ENCODE assay signal across 19 cellular contexts in genomic region chr1:26338670-26339069, GRCh38. TPM values are rescaled to one million over a fixed set of nuclear protein-coding genes. Genes with fewer than 3 reads are reported as not detected.
DNase-seq lines count a peak whose midpoint lies in the region; TF ChIP-seq lines count a peak whose summit lies in the region.
"Had no signal": no experiment of that assay in that cellular context is flagged by ENCODE, and none has a peak within 500 bp of the region (broad histone marks: within the 10 kb centered on the region; RNA-seq: fewer than 3 reads in every experiment).

No MANE protein-coding gene starts in this region.

- H3K36me3 Mint-ChIP-seq in IgD-negative memory B cell (no peaks in the 10 kb centered on the region), brain (no peaks in the 10 kb centered on the region), neural crest cell (ENCODE audit: low read depth) (no peaks in the 10 kb centered on the region)

- H3K4me3 Mint-ChIP-seq in IgD-negative memory B cell = peak overlapping the region in 1 of 4 donors; percentile 88
- peak overlapping the region in 3 of 5 experiments; percentile 3 to 53 (median 21) for H3K4me3 Mint-ChIP-seq in brain
- peak overlapping the region; percentile 67 for H3K4me3 Mint-ChIP-seq in neural crest cell

- H3K9me3 Mint-ChIP-seq in IgD-negative memory B cell (no peaks in the 10 kb centered on the region), brain (no peaks in the 10 kb centered on the region), neural crest cell (no peaks in the 10 kb centered on the region)

- H3K27me3 Mint-ChIP-seq in IgD-negative memory B cell (peaks cover 1% of the 10 kb centered on the region), brain (peaks cover 40% of the 10 kb centered on the region), neural crest cell (ENCODE audit: low read depth) (peaks cover 16% of the 10 kb centered on the region)

- TF ChIP-seq CTCF in brain (conservative IDR thresholded peaks at IDR 0.05) (no peak), neural crest cell (conservative IDR thresholded peaks at IDR 0.05) (no peak)

- DNase-seq in NCI-H2107 treated with DMSO at 0.1 percent for 48 hours (lab: John Stamatoyannopoulos, UW; ENCODE audit: unreplicated experiment) = peak; percentile 29
- no peak for DNase-seq in NCI-H2107 (lab: John Stamatoyannopoulos, UW)
- no peak for DNase-seq in neural crest cell (ENCODE audit: low read depth, low spot score)
- no peak for DNase-seq in hypothalamus (lab: John Stamatoyannopoulos, UW)
- no peak for DNase-seq in kidney glomerular epithelial cell (lab: John Stamatoyannopoulos, UW)
- DNase-seq in NCI-H446 treated with DMSO at 0.1 percent for 48 hours (lab: John Stamatoyannopoulos, UW) = no peak
- DNase-seq: ACHN; KG1; NCI-H1092 treated with DMSO at 0.1 percent for 48 hours; NCI-H2029 treated with DMSO at 0.1 percent for 48 hours; NCI-H2227 treated with DMSO at 0.1 percent for 48 hours; NCI-H510A treated with DMSO at 0.1 percent for 48 hours; NCI-H774; NK-92 treated with Interleukin-12 subunit alpha and Interleukin-12 subunit beta, amount 100 ng/mL, for 24 hours had no signal

- H3K4me1 Mint-ChIP-seq in IgD-negative memory B cell (peaks cover 0 to 8% (median 5%) of the 10 kb centered on the region in 3 donors), brain (peaks cover 17% of the 10 kb centered on the region), neural crest cell (peaks cover 25% of the 10 kb centered on the region)

- H3K27ac Mint-ChIP-seq in IgD-negative memory B cell = peak overlapping the region in 2 of 3 donors; percentile 43 to 59
- H3K27ac Mint-ChIP-seq in brain = no peak overlapping the region
- H3K27ac Mint-ChIP-seq in neural crest cell (ENCODE audit: unreplicated experiment) = no peak overlapping the region

RNA-seq across cellular contexts. Expression of gene CRYBG2, which starts 15.3 kb away (rescaled TPM):
- polyA plus RNA-seq in IgD-negative memory B cell (3.1 TPM), brain (ENCODE audit: insufficient read depth, low read depth, low replicate concordance) (3.6 TPM)
- total RNA-seq in neural crest cell = 3.8 and 6.3 TPM in 2 replicates
- total RNA-seq: SJCRH30 had no signal

RNA-seq across cellular contexts. Expression of gene CD52, which starts 20.9 kb away (rescaled TPM):
- polyA plus RNA-seq in IgD-negative memory B cell (10,525 TPM), brain (ENCODE audit: insufficient read depth, low read depth, low replicate concordance) (3.6 TPM)
- total RNA-seq in neural crest cell = not detected in 2 replicates
- total RNA-seq: HepG2, SJCRH30 had no signal

RNA-seq across cellular contexts. Expression of gene UBXN11, which starts 32.2 kb away (rescaled TPM):
- polyA plus RNA-seq in IgD-negative memory B cell (11.2 TPM), brain (ENCODE audit: insufficient read depth, low read depth, low replicate concordance) (31.6 TPM)
- total RNA-seq in neural crest cell = 33.5 and 35.5 TPM in 2 replicates

RNA-seq across cellular contexts. Expression of gene ZNF683, which starts 33.9 kb away (rescaled TPM):
- polyA plus RNA-seq in IgD-negative memory B cell (8.8 TPM), brain (ENCODE audit: insufficient read depth, low read depth, low replicate concordance) (not detected)
- total RNA-seq in neural crest cell = not detected in 2 replicates
- total RNA-seq: HepG2, HT-29, SJCRH30 had no signal
- polyA plus RNA-seq: HepG2 had no signal

RNA-seq across cellular contexts. Expression of gene SH3BGRL3, which starts 58.8 kb away (rescaled TPM):
- polyA plus RNA-seq in IgD-negative memory B cell (1,152 TPM), brain (ENCODE audit: insufficient read depth, low read depth, low replicate concordance) (278 TPM)
- 97.9 and 100 TPM in 2 replicates for total RNA-seq in neural crest cell

Comparison
In these comparisons a context has a peak if more than half of its experiments do, and no peak if none do; other contexts are left out.
1. H3K27ac Mint-ChIP-seq: peak in IgD-negative memory B cell (2 of 3); none in brain (0 of 5) and neural crest cell (single experiment).
2. RNA of gene CD52, which starts 20.9 kb away (polyA plus RNA-seq): 10,525 TPM in IgD-negative memory B cell (single experiment); 3.6 TPM in brain (single experiment); every median in the first group is over 1,000 times any median in the second.